Comparison of ENCODE assay signal across 1 cellular context in the genomic region with DNA sequence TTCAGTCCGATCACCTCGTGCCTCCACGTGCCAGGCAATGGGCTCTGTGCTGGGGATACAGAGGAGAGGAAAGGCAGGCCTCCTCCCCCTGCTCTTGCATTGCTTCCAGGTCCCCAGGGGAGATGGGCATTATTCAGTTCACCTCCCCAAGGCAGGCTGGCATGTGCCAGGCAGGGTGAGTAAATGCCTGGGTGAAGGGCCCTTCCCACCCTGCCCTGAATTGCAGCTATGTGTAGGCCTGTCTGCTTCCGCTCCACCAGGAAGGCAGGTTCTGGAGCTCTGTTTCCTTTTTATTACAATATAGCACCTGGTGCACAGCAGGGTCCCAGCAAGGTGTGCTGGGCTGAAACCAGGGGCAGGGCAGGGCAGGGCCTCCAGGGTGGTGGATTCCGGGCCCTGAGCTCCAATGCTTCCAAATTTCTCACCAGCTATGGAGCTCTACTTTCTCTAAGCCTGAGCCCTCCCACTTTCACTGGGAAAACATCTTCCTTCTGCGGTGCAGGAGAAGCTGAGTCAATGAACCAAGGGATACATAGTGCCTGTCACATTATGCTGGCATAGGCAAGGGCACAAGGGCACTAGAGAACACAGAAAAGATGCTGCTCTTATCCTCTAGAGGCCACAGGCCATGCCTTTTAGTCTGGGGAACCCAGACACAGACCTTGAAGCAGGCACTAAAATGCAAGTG.
TF ChIP-seq lines count a peak whose summit lies in the region.

No MANE protein-coding gene starts in this region.

TF ChIP-seq in GM23338, 12 proteins besides CTCF, POLR2A, EP300 and RAD21 (continued from another document):
- TF ChIP-seq, protein P1, sequence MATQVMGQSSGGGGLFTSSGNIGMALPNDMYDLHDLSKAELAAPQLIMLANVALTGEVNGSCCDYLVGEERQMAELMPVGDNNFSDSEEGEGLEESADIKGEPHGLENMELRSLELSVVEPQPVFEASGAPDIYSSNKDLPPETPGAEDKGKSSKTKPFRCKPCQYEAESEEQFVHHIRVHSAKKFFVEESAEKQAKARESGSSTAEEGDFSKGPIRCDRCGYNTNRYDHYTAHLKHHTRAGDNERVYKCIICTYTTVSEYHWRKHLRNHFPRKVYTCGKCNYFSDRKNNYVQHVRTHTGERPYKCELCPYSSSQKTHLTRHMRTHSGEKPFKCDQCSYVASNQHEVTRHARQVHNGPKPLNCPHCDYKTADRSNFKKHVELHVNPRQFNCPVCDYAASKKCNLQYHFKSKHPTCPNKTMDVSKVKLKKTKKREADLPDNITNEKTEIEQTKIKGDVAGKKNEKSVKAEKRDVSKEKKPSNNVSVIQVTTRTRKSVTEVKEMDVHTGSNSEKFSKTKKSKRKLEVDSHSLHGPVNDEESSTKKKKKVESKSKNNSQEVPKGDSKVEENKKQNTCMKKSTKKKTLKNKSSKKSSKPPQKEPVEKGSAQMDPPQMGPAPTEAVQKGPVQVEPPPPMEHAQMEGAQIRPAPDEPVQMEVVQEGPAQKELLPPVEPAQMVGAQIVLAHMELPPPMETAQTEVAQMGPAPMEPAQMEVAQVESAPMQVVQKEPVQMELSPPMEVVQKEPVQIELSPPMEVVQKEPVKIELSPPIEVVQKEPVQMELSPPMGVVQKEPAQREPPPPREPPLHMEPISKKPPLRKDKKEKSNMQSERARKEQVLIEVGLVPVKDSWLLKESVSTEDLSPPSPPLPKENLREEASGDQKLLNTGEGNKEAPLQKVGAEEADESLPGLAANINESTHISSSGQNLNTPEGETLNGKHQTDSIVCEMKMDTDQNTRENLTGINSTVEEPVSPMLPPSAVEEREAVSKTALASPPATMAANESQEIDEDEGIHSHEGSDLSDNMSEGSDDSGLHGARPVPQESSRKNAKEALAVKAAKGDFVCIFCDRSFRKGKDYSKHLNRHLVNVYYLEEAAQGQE (IDR thresholded peaks at IDR 0.05; ENCODE audit: unreplicated experiment): no peak
- TF ChIP-seq ZNF462 (CRISPR knock-in tag; IDR thresholded peaks at IDR 0.05): no peak
- TF ChIP-seq, protein P2, sequence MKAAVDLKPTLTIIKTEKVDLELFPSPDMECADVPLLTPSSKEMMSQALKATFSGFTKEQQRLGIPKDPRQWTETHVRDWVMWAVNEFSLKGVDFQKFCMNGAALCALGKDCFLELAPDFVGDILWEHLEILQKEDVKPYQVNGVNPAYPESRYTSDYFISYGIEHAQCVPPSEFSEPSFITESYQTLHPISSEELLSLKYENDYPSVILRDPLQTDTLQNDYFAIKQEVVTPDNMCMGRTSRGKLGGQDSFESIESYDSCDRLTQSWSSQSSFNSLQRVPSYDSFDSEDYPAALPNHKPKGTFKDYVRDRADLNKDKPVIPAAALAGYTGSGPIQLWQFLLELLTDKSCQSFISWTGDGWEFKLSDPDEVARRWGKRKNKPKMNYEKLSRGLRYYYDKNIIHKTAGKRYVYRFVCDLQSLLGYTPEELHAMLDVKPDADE (IDR thresholded peaks at IDR 0.05): no peak
- TF ChIP-seq STAT1 (IDR thresholded peaks at IDR 0.05; ENCODE audit: unreplicated experiment): no peak
- no peak for TF ChIP-seq EZH2phosphoT487 (IDR thresholded peaks at IDR 0.05; ENCODE audit: unreplicated experiment)
- no peak for TF ChIP-seq NANOG (IDR thresholded peaks at IDR 0.05; ENCODE audit: borderline replicate concordance)
- TF ChIP-seq ZNF331 (CRISPR knock-in tag; IDR thresholded peaks at IDR 0.05; ENCODE audit: low read depth): no peak
- TF ChIP-seq POLR2AphosphoS5 (IDR thresholded peaks at IDR 0.05; ENCODE audit: low read depth): no peak
